ENCODE assay signal across 20 cellular contexts in genomic region chr22:37258005-37258790, GRCh38. TPM values are rescaled to one million over a fixed set of nuclear protein-coding genes. Genes with fewer than 3 reads are reported as not detected.
A peak's percentile ranks its signal among the peaks of the same experiment; 100 is the strongest.
DNase-seq lines count a peak whose midpoint lies in the region; TF ChIP-seq lines count a peak whose summit lies in the region.
"Had no signal": no experiment of that assay in that cellular context is flagged by ENCODE, and none has a peak within 500 bp of the region (broad histone marks: within the 10 kb centered on the region; RNA-seq: fewer than 3 reads in every experiment).

No MANE protein-coding gene starts in this region.

- H3K4me3 ChIP-seq in Loucy (ENCODE audit: low read length, poor library complexity, severe bottlenecking) (no peak overlapping the region), spleen (no peak overlapping the region)

- POLR2A ChIA-PET in activated CD4-positive, alpha-beta memory T cell treated with anti-CD3 and anti-CD28 coated beads for 36 hours (lab: Charles Lee) = interaction anchor here (1.5 kb wide), 1 partner anchor 13 kb away, joined by 4 read pairs; no protein-coding TSS in a partner anchor
- POLR2A ChIA-PET in activated CD4-positive, alpha-beta memory T cell treated with anti-CD3 and anti-CD28 coated beads, Interleukin-2, amount 10 ng/mL, durations not matched to agents 7 days and 5 days (lab: Charles Lee) = interaction anchor here (1.0 to 1.5 kb wide), 3 partner anchors 27 to 41 kb away, joined by 3 to 4 read pairs (median 3); no protein-coding TSS in a partner anchor

- no peaks in the 10 kb centered on the region for H3K36me3 ChIP-seq in Loucy (ENCODE audit: insufficient read depth, low read length)
- H3K36me3 ChIP-seq in spleen = no peaks in the 10 kb centered on the region

- H3K4me1 ChIP-seq in Loucy (ENCODE audit: insufficient read depth, low read length, poor library complexity, severe bottlenecking) = peaks cover 49% of the 10 kb centered on the region
- peaks cover 4 to 29% (median 22%) of the 10 kb centered on the region in 6 donors for H3K4me1 ChIP-seq in spleen

- 79 to 95% (median 91%) methylated on average over 9 of the region's 9 CpGs for WGBS in spleen, 5 donors

- peaks cover 33% of the 10 kb centered on the region for H3K4me1 Mint-ChIP-seq in activated CD4-positive, alpha-beta memory T cell treated with anti-CD3 and anti-CD28 coated beads for 36 hours (ENCODE audit: low read depth)
- peaks cover 34% of the 10 kb centered on the region for H3K4me1 Mint-ChIP-seq in activated CD4-positive, alpha-beta memory T cell treated with anti-CD3 and anti-CD28 coated beads, Interleukin-2, amount 10 ng/mL, durations not matched to agents 7 days and 5 days
- peaks cover 21% of the 10 kb centered on the region for H3K4me1 Mint-ChIP-seq in chondrocyte (ENCODE audit: low read depth)

- H3K9me3 ChIP-seq in Loucy (ENCODE audit: insufficient read depth, low read depth, low read length) (no peaks in the 10 kb centered on the region), spleen (no peaks in the 10 kb centered on the region)

- no peaks in the 10 kb centered on the region for H3F3A ChIP-seq in Loucy (ENCODE audit: low read depth)

- 0 out of 2 replicates have a peak, but pooled peaks have one; percentile 18 for TF ChIP-seq CTCF in Loucy (conservative IDR thresholded peaks at IDR 0.05; ENCODE audit: low read length)
- TF ChIP-seq CTCF in chondrocyte (IDR thresholded peaks at IDR 0.05) = no peak
- no peak for TF ChIP-seq CTCF in spleen (IDR thresholded peaks at IDR 0.05 in 8 of 11, conservative IDR thresholded peaks at IDR 0.05 in 3 of 11)

- H3K9ac ChIP-seq in Loucy (ENCODE audit: low read depth, low read length, poor library complexity, severe bottlenecking) = no peak overlapping the region

- no peak for DNase-seq in activated CD4-positive, alpha-beta memory T cell treated with anti-CD3 and anti-CD28 coated beads for 36 hours
- no peak for DNase-seq in activated CD4-positive, alpha-beta memory T cell treated with anti-CD3 and anti-CD28 coated beads, Interleukin-2, amount 10 ng/mL, durations not matched to agents 7 days and 5 days
- DNase-seq in chondrocyte (ENCODE audit: low spot score) = peak; percentile 1
- peak; percentile 11 for DNase-seq in spleen
- DNase-seq in NCI-H2029 treated with DMSO at 0.1 percent for 48 hours (lab: John Stamatoyannopoulos, UW) = no peak
- DNase-seq in hypothalamus (lab: John Stamatoyannopoulos, UW) = no peak
- DNase-seq in stimulated activated CD4-positive, alpha-beta T cell treated with anti-CD3 and anti-CD28 coated beads, Interleukin-2, amount 100 ng/mL, for 48 hours = no peak
- DNase-seq: CD4-positive, alpha-beta memory T cell; DMS79; MM.1S; NCI-H1092 treated with DMSO at 0.1 percent for 48 hours; NCI-H2107; NCI-H226; RPMI8226; SIG-M5 had no signal

- H3K4me2 ChIP-seq in Loucy (ENCODE audit: low read depth, low read length, poor library complexity, severe bottlenecking) = no peak overlapping the region

- H3K27me3 Mint-ChIP-seq in activated CD4-positive, alpha-beta memory T cell treated with anti-CD3 and anti-CD28 coated beads for 36 hours = no peaks in the 10 kb centered on the region
- H3K27me3 Mint-ChIP-seq in activated CD4-positive, alpha-beta memory T cell treated with anti-CD3 and anti-CD28 coated beads, Interleukin-2, amount 10 ng/mL, durations not matched to agents 7 days and 5 days = peaks cover 12% of the 10 kb centered on the region
- peaks cover 23% of the 10 kb centered on the region for H3K27me3 Mint-ChIP-seq in chondrocyte (ENCODE audit: low read depth)
- H3K27me3 Mint-ChIP-seq: B cell had no signal

- H3K9me2 ChIP-seq in Loucy (replicated peaks; ENCODE audit: low read depth, low read length) = no peaks in the 10 kb centered on the region

- H3K27ac Mint-ChIP-seq in activated CD4-positive, alpha-beta memory T cell treated with anti-CD3 and anti-CD28 coated beads for 36 hours = peak overlapping the region; percentile 64
- H3K27ac Mint-ChIP-seq in activated CD4-positive, alpha-beta memory T cell treated with anti-CD3 and anti-CD28 coated beads, Interleukin-2, amount 10 ng/mL, durations not matched to agents 7 days and 5 days = no peak overlapping the region
- H3K27ac Mint-ChIP-seq in chondrocyte (ENCODE audit: unreplicated experiment) = no peak overlapping the region

- no peak for TF ChIP-seq POLR2A in spleen (IDR thresholded peaks at IDR 0.05)

- CTCF ChIA-PET in activated CD4-positive, alpha-beta memory T cell treated with anti-CD3 and anti-CD28 coated beads for 36 hours (lab: Charles Lee) = interaction anchor here (0.7 to 5.5 kb wide), 7 partner anchors 9 to 186 kb away, joined by 3 to 193 read pairs (median 12); partner anchors contain the start of gene RAC2
- CTCF ChIA-PET in activated CD4-positive, alpha-beta memory T cell treated with anti-CD3 and anti-CD28 coated beads, Interleukin-2, amount 10 ng/mL, durations not matched to agents 7 days and 5 days (lab: Charles Lee) = interaction anchor here (0.7 to 4.7 kb wide), 8 partner anchors 7 to 198 kb away, joined by 3 to 136 read pairs (median 4); partner anchors contain the start of gene RAC2

- H3K36me3 Mint-ChIP-seq in activated CD4-positive, alpha-beta memory T cell treated with anti-CD3 and anti-CD28 coated beads for 36 hours = no peaks in the 10 kb centered on the region
- no peaks in the 10 kb centered on the region for H3K36me3 Mint-ChIP-seq in activated CD4-positive, alpha-beta memory T cell treated with anti-CD3 and anti-CD28 coated beads, Interleukin-2, amount 10 ng/mL, durations not matched to agents 7 days and 5 days (ENCODE audit: low read depth)
- no peaks in the 10 kb centered on the region for H3K36me3 Mint-ChIP-seq in chondrocyte (ENCODE audit: low read depth)
- H3K36me3 Mint-ChIP-seq: CD4-positive, alpha-beta memory T cell had no signal

- no peaks in the 10 kb centered on the region for H3K9me3 Mint-ChIP-seq in activated CD4-positive, alpha-beta memory T cell treated with anti-CD3 and anti-CD28 coated beads for 36 hours
- H3K9me3 Mint-ChIP-seq in activated CD4-positive, alpha-beta memory T cell treated with anti-CD3 and anti-CD28 coated beads, Interleukin-2, amount 10 ng/mL, durations not matched to agents 7 days and 5 days = no peaks in the 10 kb centered on the region
- no peaks in the 10 kb centered on the region for H3K9me3 Mint-ChIP-seq in chondrocyte (ENCODE audit: low read depth)

- intact Hi-C loops in activated CD4-positive, alpha-beta memory T cell treated with anti-CD3 and anti-CD28 coated beads for 36 hours (cut with micrococcal nuclease) = loop anchor here (5.0 kb wide), 1 partner anchor 36 kb away; no protein-coding TSS in a partner anchor
- intact Hi-C loops in spleen (cut with DNase I; ENCODE audit: low total_unique reads) = no loop called here

- H3K27ac ChIP-seq in spleen = no peak overlapping the region
- H3K27ac ChIP-seq: 22Rv1 had no signal

- H3K79me2 ChIP-seq in Loucy (ENCODE audit: insufficient read depth, low read length) = no peaks in the 10 kb centered on the region

- H3K27me3 ChIP-seq in Loucy (ENCODE audit: insufficient read depth, low read length, poor library complexity, severe bottlenecking) (no peaks in the 10 kb centered on the region), spleen (replicated peaks in 1 of 7) (peaks cover 0 to 35% (median 4%) of the 10 kb centered on the region in 7 donors)

- H4K20me1 ChIP-seq in Loucy (ENCODE audit: insufficient read depth, low read length, poor library complexity, severe bottlenecking) = no peaks in the 10 kb centered on the region

- no peak overlapping the region for H3K4me3 Mint-ChIP-seq in activated CD4-positive, alpha-beta memory T cell treated with anti-CD3 and anti-CD28 coated beads for 36 hours
- no peak overlapping the region for H3K4me3 Mint-ChIP-seq in activated CD4-positive, alpha-beta memory T cell treated with anti-CD3 and anti-CD28 coated beads, Interleukin-2, amount 10 ng/mL, durations not matched to agents 7 days and 5 days
- H3K4me3 Mint-ChIP-seq in chondrocyte (ENCODE audit: unreplicated experiment) = no peak overlapping the region
- H3K4me3 Mint-ChIP-seq: B cell; CD4-positive, alpha-beta memory T cell had no signal

- no peak overlapping the region for H2AFZ ChIP-seq in Loucy (ENCODE audit: low read length)

RNA-seq across cellular contexts. Expression of gene RAC2, which starts 14.1 kb away (rescaled TPM):
- 100 to 1,000 TPM; 714 to 727 TPM for total RNA-seq in activated CD4-positive, alpha-beta memory T cell treated with anti-CD3 and anti-CD28 coated beads for 36 hours
- total RNA-seq in activated CD4-positive, alpha-beta memory T cell treated with anti-CD3 and anti-CD28 coated beads, Interleukin-2, amount 10 ng/mL, durations not matched to agents 7 days and 5 days = 1,000 to 10,000 TPM in 1 of 2 experiments, 100 to 1,000 TPM in 1; 984 to 1,005 TPM
- 0.20 TPM in 1 of 3 replicates, not detected in the others for total RNA-seq in chondrocyte
- total RNA-seq in spleen = 100 to 1,000 TPM; 270 to 493 (median 363) TPM
- polyA plus RNA-seq in spleen = 100 to 1,000 TPM; 389 to 421 (median 410) TPM
- total RNA-seq: G401 had no signal

RNA-seq across cellular contexts. Expression of gene CYTH4, which starts 24.1 kb away (rescaled TPM):
- total RNA-seq in activated CD4-positive, alpha-beta memory T cell treated with anti-CD3 and anti-CD28 coated beads for 36 hours = 10 to 100 TPM; 58.7 to 60.5 TPM
- 100 to 1,000 TPM; 114 to 126 TPM for total RNA-seq in activated CD4-positive, alpha-beta memory T cell treated with anti-CD3 and anti-CD28 coated beads, Interleukin-2, amount 10 ng/mL, durations not matched to agents 7 days and 5 days
- total RNA-seq in chondrocyte = not detected in 3 replicates
- 100 to 1,000 TPM in 6 of 7 donors, 10 to 100 TPM in 1; 97.5 to 238 (median 118) TPM for total RNA-seq in spleen
- 10 to 100 TPM; 35.3 to 58.1 (median 53.6) TPM for polyA plus RNA-seq in spleen
- total RNA-seq: G401 had no signal

RNA-seq across cellular contexts. Expression of gene SSTR3, which starts 45.9 kb away (rescaled TPM):
- total RNA-seq in activated CD4-positive, alpha-beta memory T cell treated with anti-CD3 and anti-CD28 coated beads for 36 hours = 1 to 10 TPM; 8.5 to 9.3 TPM
- 1 to 10 TPM; 3.4 to 3.9 TPM for total RNA-seq in activated CD4-positive, alpha-beta memory T cell treated with anti-CD3 and anti-CD28 coated beads, Interleukin-2, amount 10 ng/mL, durations not matched to agents 7 days and 5 days
- total RNA-seq in chondrocyte (not detected in 3 replicates), spleen (1 to 10 TPM in 3 of 7 donors, under 1 TPM in 4; 0.56 to 2.0 (median 0.95) TPM)
- 1 to 10 TPM; 1.2 to 2.0 (median 1.5) TPM for polyA plus RNA-seq in spleen
- total RNA-seq: G401, H4 had no signal

Comparison
In these comparisons a context has a peak if more than half of its experiments do, and no peak if none do; other contexts are left out.
1. DNase-seq: peak in chondrocyte (single experiment) and spleen (single experiment); none in activated CD4-positive, alpha-beta memory T cell treated with anti-CD3 and anti-CD28 coated beads for 36 hours (single experiment), activated CD4-positive, alpha-beta memory T cell treated with anti-CD3 and anti-CD28 coated beads, Interleukin-2, amount 10 ng/mL, durations not matched to agents 7 days and 5 days (single experiment), NCI-H2029 treated with DMSO at 0.1 percent for 48 hours (single experiment), hypothalamus (0 of 51) and stimulated activated CD4-positive, alpha-beta T cell treated with anti-CD3 and anti-CD28 coated beads, Interleukin-2, amount 100 ng/mL, for 48 hours (0 of 2).
2. RNA of gene RAC2, which starts 14.1 kb away (total RNA-seq): 984 to 1,005 TPM in activated CD4-positive, alpha-beta memory T cell treated with anti-CD3 and anti-CD28 coated beads, Interleukin-2, amount 10 ng/mL, durations not matched to agents 7 days and 5 days, 714 to 727 TPM in activated CD4-positive, alpha-beta memory T cell treated with anti-CD3 and anti-CD28 coated beads for 36 hours and 270 to 493 TPM in spleen; 0.20 TPM in chondrocyte; every median in the first group is over 100 times any median in the second.
3. RNA of gene CYTH4, which starts 24.1 kb away (total RNA-seq): 114 to 126 TPM in activated CD4-positive, alpha-beta memory T cell treated with anti-CD3 and anti-CD28 coated beads, Interleukin-2, amount 10 ng/mL, durations not matched to agents 7 days and 5 days, 97.5 to 238 TPM in spleen and 58.7 to 60.5 TPM in activated CD4-positive, alpha-beta memory T cell treated with anti-CD3 and anti-CD28 coated beads for 36 hours; not detected in chondrocyte; every median in the first group is over 10 times any median in the second.